ENCODE assay signal across 8 cellular contexts in genomic region chr16:54931041-54931756, GRCh38. TPM values are rescaled to one million over a fixed set of nuclear protein-coding genes. Genes with fewer than 3 reads are reported as not detected.
DNase-seq lines count a peak whose midpoint lies in the region; ATAC-seq and TF ChIP-seq lines count a peak whose summit lies in the region.

No MANE protein-coding gene starts in this region.

- ATAC-seq in GM19023 (IDR thresholded peaks at IDR 0.05; ENCODE audit: unreplicated experiment) (no peak), HG03045 (IDR thresholded peaks at IDR 0.05; ENCODE audit: unreplicated experiment) (no peak)

- H3K27ac ChIP-seq in PC-9 (no peak overlapping the region), dorsolateral prefrontal cortex (peak overlapping the region in 3 of 59 donors; percentile 7 to 47 (median 28))

- no peaks in the 10 kb centered on the region for H4K20me1 ChIP-seq in PC-9 (ENCODE audit: insufficient read depth)

- no peaks in the 10 kb centered on the region for H3K36me3 ChIP-seq in PC-9 (ENCODE audit: low read depth)

- TF ChIP-seq CTCF in PC-9 (conservative IDR thresholded peaks at IDR 0.05) (no peak), dorsolateral prefrontal cortex (IDR thresholded peaks at IDR 0.05 in 54 of 56, conservative IDR thresholded peaks at IDR 0.05 in 2 of 56; ENCODE audit: low read depth in 1 of 56, partially characterized antibody in 56 of 56) (no peak)

- H3K79me2 ChIP-seq in PC-9 (ENCODE audit: low read depth): peaks cover 27% of the 10 kb centered on the region

- no peaks in the 10 kb centered on the region for H3K9me3 ChIP-seq in PC-9 (ENCODE audit: insufficient read depth, low read depth)

- H3K27me3 ChIP-seq in PC-9 (ENCODE audit: insufficient read depth, low read depth): no peaks in the 10 kb centered on the region
- peaks cover 17 to 99% (median 89%) of the 10 kb centered on the region in 45 donors for H3K27me3 ChIP-seq in dorsolateral prefrontal cortex

- peak; percentile 42 for DNase-seq in stimulated activated CD4-positive, alpha-beta T cell treated with anti-CD3 and anti-CD28 coated beads, Interleukin-15, amount 100 ng/mL, for 24 hours
- no peak for DNase-seq in stimulated activated CD4-positive, alpha-beta T cell treated with anti-CD3 and anti-CD28 coated beads, Interleukin-4, amount 100 ng/mL, for 4 hours
- DNase-seq in PC-9: no peak
- no peak for DNase-seq in dorsolateral prefrontal cortex
- peak; percentile 62 for DNase-seq in myocyte (ENCODE audit: low read depth)
- DNase-seq in activated gamma-delta T cell (lab: John Stamatoyannopoulos, UW): no peak

- POLR2A ChIA-PET in PC-9 (lab: Charles Lee; ENCODE audit: unreplicated experiment): no interaction called here

- no peaks in the 10 kb centered on the region for H3K9me2 ChIP-seq in PC-9 (ENCODE audit: insufficient read depth)

- CTCF ChIA-PET in PC-9 (lab: Charles Lee): no interaction called here

- H2AFZ ChIP-seq in PC-9: peak overlapping the region; percentile 91

- intact Hi-C loops in PC-9 (cut with micrococcal nuclease; ENCODE audit: unreplicated experiment) (no loop called here), dorsolateral prefrontal cortex (cut with DNase I) (loop anchor here (10.0 kb wide), 2 partner anchors 646 to 1156 kb away; partner anchors contain the start of gene IRX3 (in 1 of the 2))

- H3K4me3 ChIP-seq in PC-9: peak overlapping the region; percentile 80
- peak overlapping the region in 58 of 59 donors; percentile 24 to 77 (median 62) for H3K4me3 ChIP-seq in dorsolateral prefrontal cortex

- H3F3A ChIP-seq in PC-9 (ENCODE audit: insufficient read depth, low read depth): no peaks in the 10 kb centered on the region; the same call in 1 of the 2 replicates

- H3K4me2 ChIP-seq in PC-9: peak overlapping the region; percentile 90

- H3K4me1 ChIP-seq in PC-9 (replicated peaks; ENCODE audit: insufficient read depth): peaks cover 20% of the 10 kb centered on the region

- BruUV-seq in PC-9 (replicated peaks; lab: Mats Ljungman, UMichigan): no TSS peak

RNA-seq across cellular contexts. Expression of gene IRX5, which starts 0.5 kb away (rescaled TPM):
- not detected in 2 replicates for total RNA-seq in PC-9 (2021)
- total RNA-seq in dorsolateral prefrontal cortex: under 1 TPM in 10 of 120 experiments, not detected in 110; 0.23 to 1.00 (median 0.40) TPM
- total RNA-seq in myocyte: 12.7 and 14.0 TPM in 2 replicates
- 6.6 TPM for polyA plus RNA-seq in myocyte (2012)

Comparison
In these comparisons a context has a peak if more than half of its experiments do, and no peak if none do; other contexts are left out.
1. DNase-seq: peak in stimulated activated CD4-positive, alpha-beta T cell treated with anti-CD3 and anti-CD28 coated beads, Interleukin-15, amount 100 ng/mL, for 24 hours (single experiment) and myocyte (single experiment); none in stimulated activated CD4-positive, alpha-beta T cell treated with anti-CD3 and anti-CD28 coated beads, Interleukin-4, amount 100 ng/mL, for 4 hours (0 of 2), PC-9 (0 of 2), dorsolateral prefrontal cortex (0 of 10) and activated gamma-delta T cell (single experiment).